8 cellular contexts compared by ENCODE assay signal in genomic region chr17:6639014-6639650, GRCh38. TPM values are rescaled to one million over a fixed set of nuclear protein-coding genes. Genes with fewer than 3 reads are reported as not detected.
DNase-seq lines count a peak whose midpoint lies in the region; ATAC-seq, FAIRE-seq and TF ChIP-seq lines count a peak whose summit lies in the region.

No MANE protein-coding gene starts in this region.

- TF ChIP-seq CTCF in cardiac muscle cell (IDR thresholded peaks at IDR 0.05; ENCODE audit: low read depth, low read length), result no peak
- TF ChIP-seq CTCF in bronchial epithelial cell (IDR thresholded peaks at IDR 0.05; ENCODE audit: insufficient read depth, low read length, severe bottlenecking), result no peak
- no peak for TF ChIP-seq CTCF in upper lobe of right lung (IDR thresholded peaks at IDR 0.05)

- H2AK5ac ChIP-seq in mesendoderm (ENCODE audit: low read length), result no peak overlapping the region

- H3K27ac ChIP-seq in cardiac muscle cell (no peak overlapping the region), mesendoderm (ENCODE audit: low read depth, low read length) (no peak overlapping the region), upper lobe of right lung (peak overlapping the region; percentile 92)

- H3K4me1 ChIP-seq in cardiac muscle cell (ENCODE audit: low read depth), result peaks cover 5% of the 10 kb centered on the region
- peaks cover 2% of the 10 kb centered on the region for H3K4me1 ChIP-seq in mesendoderm (ENCODE audit: control insufficient read depth, low read depth, low read length)
- peaks cover 29% of the 10 kb centered on the region for H3K4me1 ChIP-seq in upper lobe of right lung

- H4K8ac ChIP-seq in mesendoderm (ENCODE audit: low read depth, low read length), result no peak overlapping the region

- DNase-seq in cardiac muscle cell (ENCODE audit: low read depth in 1 of 2, low spot score in 1 of 2), result no peak
- no peak for DNase-seq in left ventricle myocardium superior
- no peak for DNase-seq in bronchial epithelial cell (ENCODE audit: low read depth)
- no peak for DNase-seq in mesendoderm
- DNase-seq in upper lobe of right lung, result no peak
- DNase-seq in cerebellar nuclear complex (lab: John Stamatoyannopoulos, UW), result no peak

- no CpG with 5 or more reads among the region's 16 CpGs for WGBS in mesendoderm (ENCODE audit: extremely low coverage, insufficient coverage, low lambda C conversion rate)

- peaks cover 20% of the 10 kb centered on the region for H3K36me3 ChIP-seq in cardiac muscle cell
- peaks cover 4% of the 10 kb centered on the region for H3K36me3 ChIP-seq in bronchial epithelial cell (ENCODE audit: control insufficient read depth, insufficient read depth, low read length)
- H3K36me3 ChIP-seq in mesendoderm (ENCODE audit: control insufficient read depth, insufficient read depth, low read length), result no peaks in the 10 kb centered on the region
- H3K36me3 ChIP-seq in upper lobe of right lung, result peaks cover 17% of the 10 kb centered on the region

- intact Hi-C loops in left ventricle myocardium superior (cut with micrococcal nuclease), result no loop called here
- intact Hi-C loops in upper lobe of right lung (cut with DNase I), result no loop called here

- H2BK15ac ChIP-seq in mesendoderm (replicated peaks; ENCODE audit: low read depth), result no peak overlapping the region

- no peaks in the 10 kb centered on the region for H3K9me3 ChIP-seq in cardiac muscle cell (ENCODE audit: low read depth)
- no peaks in the 10 kb centered on the region for H3K9me3 ChIP-seq in upper lobe of right lung

- peaks cover 10% of the 10 kb centered on the region for H3K79me1 ChIP-seq in mesendoderm (ENCODE audit: low read length)

- H3K27me3 ChIP-seq in cardiac muscle cell (no peaks in the 10 kb centered on the region), bronchial epithelial cell (ENCODE audit: control insufficient read depth, insufficient read depth, low read length) (no peaks in the 10 kb centered on the region), mesendoderm (ENCODE audit: insufficient read depth, low read length, poor library complexity) (no peaks in the 10 kb centered on the region), upper lobe of right lung (no peaks in the 10 kb centered on the region)

- no peak overlapping the region for H4K5ac ChIP-seq in mesendoderm (ENCODE audit: low read length)

- H3K56ac ChIP-seq in mesendoderm (ENCODE audit: low read length), result peak overlapping the region; percentile 99

- H2BK120ac ChIP-seq in mesendoderm (ENCODE audit: low read depth, low read length), result no peak overlapping the region

- no peak overlapping the region for H3K4ac ChIP-seq in mesendoderm (ENCODE audit: low read depth, low read length)

- H3K4me3 ChIP-seq in cardiac muscle cell, result peak overlapping the region; percentile 53
- peak overlapping the region; percentile 89 for H3K4me3 ChIP-seq in bronchial epithelial cell (ENCODE audit: low read depth, low read length)
- peak overlapping the region; percentile 86 for H3K4me3 ChIP-seq in mesendoderm (ENCODE audit: low read length)
- peak overlapping the region; percentile 99 for H3K4me3 ChIP-seq in upper lobe of right lung

- H2BK5ac ChIP-seq in mesendoderm (ENCODE audit: low read length), result no peak overlapping the region

- no peak overlapping the region for H3K18ac ChIP-seq in mesendoderm (ENCODE audit: low read length)

- H3K9ac ChIP-seq in mesendoderm (ENCODE audit: low read length), result peak overlapping the region; percentile 97

- no peak for FAIRE-seq in bronchial epithelial cell (lab: Jason Lieb, UNC)

- ATAC-seq in left ventricle myocardium superior, result no peak
- ATAC-seq in upper lobe of right lung, result no peak
- no peak for ATAC-seq in GM18498 (IDR thresholded peaks at IDR 0.05; ENCODE audit: unreplicated experiment)
- no peak for ATAC-seq in HG03460 (IDR thresholded peaks at IDR 0.05; ENCODE audit: unreplicated experiment)

- peaks cover 10% of the 10 kb centered on the region for H3K79me2 ChIP-seq in mesendoderm (ENCODE audit: control insufficient read depth, insufficient read depth, low read length)

- no peak overlapping the region for H3K23ac ChIP-seq in mesendoderm (ENCODE audit: low read length)

- H3K4me2 ChIP-seq in mesendoderm (ENCODE audit: low read length), result peak overlapping the region; percentile 85

RNA-seq across cellular contexts. Expression of gene KIAA0753, which starts 1.4 kb away (rescaled TPM):
- 11.3 and 13.5 TPM in 2 replicates for total RNA-seq in cardiac muscle cell
- polyA plus RNA-seq in cardiac muscle cell, result 6.9 and 9.2 TPM in 2 replicates
- total RNA-seq in left ventricle myocardium superior, result 4.5 TPM
- 6.6 and 9.2 TPM in 2 replicates for total RNA-seq in bronchial epithelial cell
- polyA plus RNA-seq in mesendoderm (2013, experiment 1 of 2), result 14.7 TPM
- polyA plus RNA-seq in mesendoderm (2013, experiment 2 of 2), result 13.7 TPM
- total RNA-seq in upper lobe of right lung, result 18.3 TPM

RNA-seq across cellular contexts. Expression of gene TXNDC17, which starts 1.7 kb away (rescaled TPM):
- total RNA-seq in cardiac muscle cell, result 128 and 270 TPM in 2 replicates
- polyA plus RNA-seq in cardiac muscle cell, result 279 and 467 TPM in 2 replicates
- total RNA-seq in left ventricle myocardium superior, result 47.2 TPM
- 222 and 317 TPM in 2 replicates for total RNA-seq in bronchial epithelial cell
- 293 TPM for polyA plus RNA-seq in mesendoderm (2013, experiment 1 of 2)
- 286 TPM for polyA plus RNA-seq in mesendoderm (2013, experiment 2 of 2)
- 44.6 TPM for total RNA-seq in upper lobe of right lung

RNA-seq across cellular contexts. Expression of gene MED31, which starts 12.3 kb away (rescaled TPM):
- total RNA-seq in cardiac muscle cell, result 7.1 and 15.7 TPM in 2 replicates
- polyA plus RNA-seq in cardiac muscle cell, result 44.1 and 72.6 TPM in 2 replicates
- 14.3 TPM for total RNA-seq in left ventricle myocardium superior
- 11.1 and 11.6 TPM in 2 replicates for total RNA-seq in bronchial epithelial cell
- polyA plus RNA-seq in mesendoderm (2013, experiment 1 of 2), result 29.0 TPM
- polyA plus RNA-seq in mesendoderm (2013, experiment 2 of 2), result 26.8 TPM
- total RNA-seq in upper lobe of right lung, result 17.4 TPM

RNA-seq across cellular contexts. Expression of gene C17orf100, which starts 12.4 kb away (rescaled TPM):
- total RNA-seq in cardiac muscle cell (2.4 and 3.7 TPM in 2 replicates), left ventricle myocardium superior (0.47 TPM), bronchial epithelial cell (0.13 and 0.53 TPM in 2 replicates), upper lobe of right lung (1.3 TPM)
- polyA plus RNA-seq in cardiac muscle cell, result 7.1 and 8.2 TPM in 2 replicates
- 1.5 TPM for polyA plus RNA-seq in mesendoderm (2013, experiment 1 of 2)
- 1.4 TPM for polyA plus RNA-seq in mesendoderm (2013, experiment 2 of 2)
